Comparison of ENCODE assay signal across 9 cellular contexts in the genomic region with DNA sequence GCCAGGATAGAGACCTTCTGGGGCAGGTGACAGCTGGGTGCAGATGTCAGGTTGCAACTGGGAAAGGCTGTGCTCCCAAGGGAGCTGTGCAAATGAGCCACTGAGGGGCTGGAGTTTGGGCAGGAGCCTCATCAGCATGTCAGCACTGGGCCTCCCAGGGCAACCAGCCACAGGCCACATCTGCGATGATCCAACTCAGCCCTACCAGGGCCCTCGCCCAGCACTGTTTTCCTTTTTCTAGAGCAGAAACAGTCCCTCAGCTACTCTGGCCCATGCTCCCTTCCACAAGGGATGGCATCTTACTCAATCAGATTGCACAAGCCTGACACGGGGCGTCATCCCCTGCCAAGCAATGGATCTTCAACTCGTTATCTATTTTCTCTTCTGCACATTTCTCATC. TPM values are rescaled to one million over a fixed set of nuclear protein-coding genes. Genes with fewer than 3 reads are reported as not detected.
DNase-seq lines count a peak whose midpoint lies in the region; ATAC-seq and TF ChIP-seq lines count a peak whose summit lies in the region.
"Had no signal": no experiment of that assay in that cellular context is flagged by ENCODE, and none has a peak within 500 bp of the region (broad histone marks: within the 10 kb centered on the region; RNA-seq: fewer than 3 reads in every experiment).

No MANE protein-coding gene starts in this region.

- whole genome bisulfite sequencing in body of pancreas, 2 donors, result 84 to 93% methylated on average over 5 of the region's 5 CpGs

- DNase-seq in AG08396 (ENCODE audit: low spot score) (peak; percentile 38), LHCN-M2 (ENCODE audit: low read depth) (peak; percentile 47), body of pancreas (no peak), lower lobe of right lung (peak; percentile 58), HUDEP-2 (lab: John Stamatoyannopoulos, UW; ENCODE audit: unreplicated experiment in 76 of 76) (no peak)
- no peak for DNase-seq in activated CD4-positive, alpha-beta T cell treated with anti-CD3 and anti-CD28 coated beads, Interleukin-2, amount 50 U/mL, for 48 hours
- no peak for DNase-seq in activated CD4-positive, alpha-beta T cell treated with anti-CD3 and anti-CD28 coated beads, Interleukin-2, amount 50 U/mL, for 4 hours
- DNase-seq in stimulated activated CD4-positive, alpha-beta T cell treated with anti-CD3 and anti-CD28 coated beads, Interleukin-15, amount 100 ng/mL, for 24 hours, result no peak

- ATAC-seq in body of pancreas, result peak; percentile 24
- ATAC-seq in lower lobe of right lung, result peak; percentile 65 to 80

- no peak for TF ChIP-seq CTCF in body of pancreas (IDR thresholded peaks at IDR 0.05)
- no peak for TF ChIP-seq CTCF in lower lobe of right lung (IDR thresholded peaks at IDR 0.05)

- no peak overlapping the region for H3K27ac ChIP-seq in body of pancreas
- H3K27ac ChIP-seq in lower lobe of right lung, result peak overlapping the region; percentile 49
- H3K27ac ChIP-seq: C4-2B had no signal

- no peak for TF ChIP-seq POLR2A in body of pancreas (IDR thresholded peaks at IDR 0.05)

- intact Hi-C loops in body of pancreas (cut with DNase I), result no loop called here
- intact Hi-C loops in lower lobe of right lung (cut with DNase I), result no loop called here

- H3K36me3 ChIP-seq in body of pancreas (replicated peaks in 1 of 2; ENCODE audit: insufficient read depth in 1 of 2, low read depth in 2 of 2), result no peaks in the 10 kb centered on the region
- peaks cover 47% of the 10 kb centered on the region for H3K36me3 ChIP-seq in lower lobe of right lung

- H3K4me1 ChIP-seq in body of pancreas, result peaks cover 13% of the 10 kb centered on the region
- H3K4me1 ChIP-seq in lower lobe of right lung, result no peaks in the 10 kb centered on the region

- H3K27me3 ChIP-seq in body of pancreas (no peaks in the 10 kb centered on the region), lower lobe of right lung (ENCODE audit: low read depth) (no peaks in the 10 kb centered on the region)

- no peaks in the 10 kb centered on the region for H3K9me3 ChIP-seq in body of pancreas
- H3K9me3 ChIP-seq in lower lobe of right lung, result no peaks in the 10 kb centered on the region

- H3K4me3 ChIP-seq in body of pancreas (no peak overlapping the region), lower lobe of right lung (no peak overlapping the region)

RNA-seq across cellular contexts. Expression of gene NIPAL4, which starts 24.8 kb away (rescaled TPM):
- total RNA-seq in LHCN-M2 (2014; rRNA removed), result not detected in 2 replicates
- polyA plus RNA-seq in LHCN-M2 (2012), result 0.06 TPM
- total RNA-seq in body of pancreas, result not detected
- not detected for total RNA-seq in lower lobe of right lung

Comparison
In these comparisons a context has a peak if more than half of its experiments do, and no peak if none do; other contexts are left out.
1. DNase-seq: peak in AG08396 (single experiment), LHCN-M2 (single experiment) and lower lobe of right lung (single experiment); none in body of pancreas (0 of 4), HUDEP-2 (0 of 76), activated CD4-positive, alpha-beta T cell treated with anti-CD3 and anti-CD28 coated beads, Interleukin-2, amount 50 U/mL, for 48 hours (0 of 2), activated CD4-positive, alpha-beta T cell treated with anti-CD3 and anti-CD28 coated beads, Interleukin-2, amount 50 U/mL, for 4 hours (0 of 2) and stimulated activated CD4-positive, alpha-beta T cell treated with anti-CD3 and anti-CD28 coated beads, Interleukin-15, amount 100 ng/mL, for 24 hours (single experiment).